In genomic region chr11:72560864-72561263, GRCh38 we compare ENCODE assay signal across 5 cellular contexts.
DNase-seq lines count a peak whose midpoint lies in the region; ATAC-seq, FAIRE-seq and TF ChIP-seq lines count a peak whose summit lies in the region.
"Not testable (repeated sequence)": the region's sequence is repeated elsewhere in the genome, so short reads cannot be mapped to it uniquely, and the experiment has no call there.

No MANE protein-coding gene starts in this region.

- peaks cover 23 to 45% of the 10 kb centered on the region in 2 experiments; a peak in 4 of 5 replicates for H3K27me3 ChIP-seq in K562 (ENCODE audit: control insufficient read depth in 2 of 2, insufficient read depth in 2 of 2, low read length in 2 of 2)

- H3K4me3 Mint-ChIP-seq in osteocyte (ENCODE audit: unreplicated experiment): not testable (repeated sequence)

- not testable (repeated sequence) for H3K9me3 Mint-ChIP-seq in osteocyte (ENCODE audit: unreplicated experiment)

- not testable (repeated sequence) for H3K4me3 ChIP-seq in HEK293 (ENCODE audit: low read depth, low read length); K562

- not testable (repeated sequence) for H3K36me3 Mint-ChIP-seq in osteocyte (ENCODE audit: unreplicated experiment)

- H3K4me1 ChIP-seq in HEK293 (ENCODE audit: control insufficient read depth, insufficient read depth, low read length); K562 (replicated peaks in 1 of 2; ENCODE audit: control insufficient read depth in 2 of 2, insufficient read depth in 2 of 2, low read length in 2 of 2): not testable (repeated sequence)

- not testable (repeated sequence) for H3K27ac ChIP-seq in HEK293 (ENCODE audit: extremely low read depth, low read depth, low read length); K562 (ENCODE audit: extremely low read depth, low read depth, low read length)

- not testable (repeated sequence) for H3K9me3 ChIP-seq in HEK293 (ENCODE audit: control insufficient read depth, insufficient read depth, low read depth, low read length); K562 (replicated peaks; ENCODE audit: control insufficient read depth, insufficient read depth, low read depth, low read length)

- not testable (repeated sequence) for H4K20me1 ChIP-seq in K562 (replicated peaks; ENCODE audit: control insufficient read depth, insufficient read depth, low read length)

- not testable (repeated sequence) for H3K9me1 ChIP-seq in K562 (ENCODE audit: control insufficient read depth, insufficient read depth, low read length)

- in situ Hi-C loops in K562 (cut with MboI): not testable (repeated sequence)

- not testable (repeated sequence) for H2AFZ ChIP-seq in K562 (ENCODE audit: low read depth, low read length)

- H3K27ac Mint-ChIP-seq in osteocyte (ENCODE audit: unreplicated experiment): not testable (repeated sequence)

- not testable (repeated sequence) for FAIRE-seq in K562 (lab: Jason Lieb, UNC)

- TF ChIP-seq RAD21 in K562 (CRISPR knock-in tag; conservative IDR thresholded peaks at IDR 0.05 in 1 of 2, IDR thresholded peaks at IDR 0.05 in 1 of 2): not testable (repeated sequence)

- not testable (repeated sequence) for H3K36me3 ChIP-seq in HEK293 (ENCODE audit: control insufficient read depth in 2 of 2, insufficient read depth in 1 of 2, low read length in 2 of 2); K562 (ENCODE audit: control insufficient read depth, insufficient read depth, low read length)

- H3K4me2 ChIP-seq in K562 (ENCODE audit: insufficient read depth, low read length): not testable (repeated sequence)

- H3K79me2 ChIP-seq in K562 (ENCODE audit: control insufficient read depth, insufficient read depth, low read length): not testable (repeated sequence)

- WGBS in K562 (ENCODE audit: insufficient coverage, low coverage, missing lambda C conversion rate): 0% methylated on average over 15 of the region's 15 CpGs

- H3K4me1 Mint-ChIP-seq in osteocyte (ENCODE audit: unreplicated experiment): not testable (repeated sequence)

- not testable (repeated sequence) for TF ChIP-seq CTCF in HEK293 (tag by site-specific recombination; IDR thresholded peaks at IDR 0.05); K562 (IDR thresholded peaks at IDR 0.05 in 2 of 3, conservative IDR thresholded peaks at IDR 0.05 in 1 of 3; ENCODE audit: insufficient read depth in 2 of 3, low read depth in 1 of 3, low read length in 3 of 3); osteocyte (IDR thresholded peaks at IDR 0.05)

- CTCF ChIA-PET in HEK293 (lab: Yijun Ruan, JAX): interaction anchor here (0.6 to 1.9 kb wide), 4 partner anchors 11 to 89 kb away, joined by 3 to 6 read pairs (median 4); no protein-coding TSS in a partner anchor
- CTCF ChIA-PET in K562 (lab: Yijun Ruan, JAX; ENCODE audit: low intra/inter-chr PET ratio): not testable (repeated sequence)

- intact Hi-C loops in K562 (cut with micrococcal nuclease); posterior vena cava (cut with DNase I): not testable (repeated sequence)

- not testable (repeated sequence) for TF ChIP-seq EP300 in K562 (IDR thresholded peaks at IDR 0.05; ENCODE audit: low read length)

- not testable (repeated sequence) for H3K9ac ChIP-seq in K562 (ENCODE audit: insufficient read depth in 1 of 2, low read depth in 2 of 2, low read length in 2 of 2)

- not testable (repeated sequence) for ATAC-seq in K562

- POLR2A ChIA-PET in HEK293 (lab: Yijun Ruan, JAX): not testable (repeated sequence)
- POLR2A ChIA-PET in K562 (lab: Yijun Ruan, JAX): interaction anchor here (0.7 to 1.5 kb wide), 2 partner anchors 13 to 199 kb away, joined by 3 read pairs; no protein-coding TSS in a partner anchor

- not testable (repeated sequence) for BruUV-seq in K562 (replicated peaks; lab: Mats Ljungman, UMichigan)

- not testable (repeated sequence) for DNase-seq in K562 (ENCODE audit: extremely low read depth in 1 of 4, low spot score in 3 of 4)
- peak; percentile 30 for DNase-seq in osteocyte (ENCODE audit: extremely low spot score, unreplicated experiment)
- peak; percentile 36 for DNase-seq in posterior vena cava (ENCODE audit: low spot score)
- peak; percentile 30 for DNase-seq in ureter (ENCODE audit: low spot score)

- TF ChIP-seq POLR2A in K562 (conservative IDR thresholded peaks at IDR 0.05): not testable (repeated sequence)

- H3K27me3 Mint-ChIP-seq in osteocyte (ENCODE audit: unreplicated experiment): peaks cover 35% of the 10 kb centered on the region

TF ChIP-seq in HEK293, 187 proteins besides CTCF, POLR2A, EP300 and RAD21:
- TF ChIP-seq ZFHX2 (tag by site-specific recombination; conservative IDR thresholded peaks at IDR 0.05) (peak; percentile 31; the same call in 1 of the 2 replicates), EGR2 (tag by site-specific recombination; IDR thresholded peaks at IDR 0.05; ENCODE audit: low read depth) (0 out of 2 replicates have a peak, but pooled peaks have one; percentile 15)
TF ChIP-seq in HEK293: peak in this region for 2; not testable (repeated sequence) for 185.

TF ChIP-seq in K562, 482 proteins besides CTCF, POLR2A, EP300 and RAD21:
- peak; percentile 82 for TF ChIP-seq EGR1 (conservative IDR thresholded peaks at IDR 0.05)
- TF ChIP-seq ATF3 (IDR thresholded peaks at IDR 0.05): 0 out of 2 replicates have a peak, but pooled peaks have one; percentile 33
- TF ChIP-seq ATF3 (CRISPR knock-in tag; conservative IDR thresholded peaks at IDR 0.05): not testable (repeated sequence)
- TF ChIP-seq KDM1A (IDR thresholded peaks at IDR 0.05): peak; percentile 21 to 35; a peak in 2 of 4 replicates
TF ChIP-seq in K562: peak in this region for 3; not testable (repeated sequence) for 479.
